20 cellular contexts compared by ENCODE assay signal in genomic region chr5:68431181-68431580, GRCh38.
A peak's percentile ranks its signal among the peaks of the same experiment; 100 is the strongest.
DNase-seq lines count a peak whose midpoint lies in the region; ATAC-seq and TF ChIP-seq lines count a peak whose summit lies in the region.
"Had no signal": no experiment of that assay in that cellular context is flagged by ENCODE, and none has a peak within 500 bp of the region (broad histone marks: within the 10 kb centered on the region; RNA-seq: fewer than 3 reads in every experiment).

No MANE protein-coding gene starts in this region.

- H3K4me2 ChIP-seq in GM23248 (ENCODE audit: unreplicated experiment), result no peak overlapping the region
- H3K4me2 ChIP-seq: A549, GM23338 had no signal

- in situ Hi-C loops in GM23248 (cut with MboI) (no loop called here), astrocyte of the spinal cord (cut with HindIII; ENCODE audit: low sequenced_read_pairs) (no loop called here)

- no peaks in the 10 kb centered on the region for H3K79me2 ChIP-seq in GM23248 (ENCODE audit: insufficient read depth)

- peak overlapping the region; percentile 60; the same call in 1 of the 2 replicates for H2AFZ ChIP-seq in GM23248
- H2AFZ ChIP-seq: GM23338 had no signal

- TF ChIP-seq CTCF in astrocyte of the spinal cord (IDR thresholded peaks at IDR 0.05; ENCODE audit: low read depth, low read length), result no peak

- peaks cover 26% of the 10 kb centered on the region for H3K4me1 ChIP-seq in GM23248 (ENCODE audit: insufficient read depth)
- H3K4me1 ChIP-seq: HAP-1 had no signal

- no peaks in the 10 kb centered on the region for H3K9me3 ChIP-seq in GM23248 (ENCODE audit: low read depth)
- H3K9me3 ChIP-seq: A549, HAP-1, SJSA1 had no signal

- no peak overlapping the region for H3K27ac ChIP-seq in GM23248
- H3K27ac ChIP-seq: SJSA1 had no signal

- no peaks in the 10 kb centered on the region for H3K36me3 ChIP-seq in GM23248 (ENCODE audit: low read depth)
- H3K36me3 ChIP-seq: HAP-1, SJSA1 had no signal

- no peak for ATAC-seq in GM19452 (IDR thresholded peaks at IDR 0.05; ENCODE audit: unreplicated experiment)
- ATAC-seq: A549, GM23338, Panc1 had no signal

- H3K27me3 ChIP-seq in GM23248 (replicated peaks; ENCODE audit: insufficient read depth), result no peaks in the 10 kb centered on the region
- H3K27me3 ChIP-seq: SJSA1 had no signal

- H3F3A ChIP-seq in GM23248 (ENCODE audit: insufficient read depth), result peaks cover 16% of the 10 kb centered on the region

- H3K9ac ChIP-seq in GM23248, result no peak overlapping the region

- H3K9me2 ChIP-seq in GM23248 (ENCODE audit: insufficient read depth), result no peaks in the 10 kb centered on the region

- no peaks in the 10 kb centered on the region for H4K20me1 ChIP-seq in GM23248 (ENCODE audit: insufficient read depth)

- WGBS in GM23248 (ENCODE audit: low coverage in 1 of 2, low lambda C conversion rate in 2 of 2, missing lambda C conversion rate in 2 of 2), 2 experiments, result 96% methylated on average over 1 of the region's 1 CpG

- DNase-seq in GM23248 (no peak), SW480 (ENCODE audit: low spot score) (peak; percentile 28), astrocyte of the spinal cord (ENCODE audit: low read depth, low spot score) (peak; percentile 14), renal cortical epithelial cell (ENCODE audit: low read depth) (peak; percentile 86), NCI-H524 (lab: John Stamatoyannopoulos, UW) (no peak), GM19240 (ENCODE audit: insufficient read length, low spot score) (no peak)
- DNase-seq: DND-41, KG1, MV-4-11, NCI-H1694, NCI-H2081, NCI-H2171, NCI-H345, NCI-H524 treated with DMSO at 0.1 percent for 48 hours had no signal

- H3K4me3 ChIP-seq in GM23248, result no peak overlapping the region
- no peak overlapping the region for H3K4me3 ChIP-seq in astrocyte of the spinal cord (ENCODE audit: low read depth, low read length)
- H3K4me3 ChIP-seq: A549, GM23338, HAP-1, SJSA1 had no signal

Comparison
In these comparisons a context has a peak if more than half of its experiments do, and no peak if none do; other contexts are left out.
1. DNase-seq: peak in SW480 (single experiment), astrocyte of the spinal cord (single experiment) and renal cortical epithelial cell (single experiment); none in GM23248 (single experiment), NCI-H524 (0 of 2) and GM19240 (single experiment).